Comparison of ENCODE assay signal across 1 cellular context in genomic region chr15:50059883-50060282, GRCh38.
TF ChIP-seq lines count a peak whose summit lies in the region.

No MANE protein-coding gene starts in this region.

TF ChIP-seq in GM12878, 131 proteins besides CTCF, POLR2A, EP300 and RAD21 (continued from another document):
- no peak for TF ChIP-seq EGR1 (IDR thresholded peaks at IDR 0.05; ENCODE audit: borderline replicate concordance in 1 of 2, low read depth in 2 of 2, low read length in 2 of 2)
- no peak for TF ChIP-seq CREM (IDR thresholded peaks at IDR 0.05; ENCODE audit: low read depth)
- TF ChIP-seq ZBTB4 (CRISPR knock-in tag; IDR thresholded peaks at IDR 0.05): no peak
- TF ChIP-seq HDAC6 (IDR thresholded peaks at IDR 0.05; ENCODE audit: unreplicated experiment): no peak
- TF ChIP-seq RB1 (IDR thresholded peaks at IDR 0.05; ENCODE audit: borderline replicate concordance): no peak
- no peak for TF ChIP-seq NBN (IDR thresholded peaks at IDR 0.05)
- no peak for TF ChIP-seq BMI1 (IDR thresholded peaks at IDR 0.05; ENCODE audit: borderline replicate concordance)
- no peak for TF ChIP-seq ZBTB33 (IDR thresholded peaks at IDR 0.05)
- no peak for TF ChIP-seq MTA3 (IDR thresholded peaks at IDR 0.05; ENCODE audit: borderline replicate concordance, low read length)
- no peak for TF ChIP-seq BCL3 (IDR thresholded peaks at IDR 0.05; ENCODE audit: borderline replicate concordance, insufficient read depth, low read depth, low read length, poor library complexity, severe bottlenecking)
- TF ChIP-seq SMARCA5 (IDR thresholded peaks at IDR 0.05): no peak
- TF ChIP-seq ATF7 (IDR thresholded peaks at IDR 0.05; ENCODE audit: low read depth): no peak
- TF ChIP-seq IRF3 (IDR thresholded peaks at IDR 0.05): no peak
- no peak for TF ChIP-seq TCF7 (IDR thresholded peaks at IDR 0.05; ENCODE audit: borderline replicate concordance)
